In the genomic region with DNA sequence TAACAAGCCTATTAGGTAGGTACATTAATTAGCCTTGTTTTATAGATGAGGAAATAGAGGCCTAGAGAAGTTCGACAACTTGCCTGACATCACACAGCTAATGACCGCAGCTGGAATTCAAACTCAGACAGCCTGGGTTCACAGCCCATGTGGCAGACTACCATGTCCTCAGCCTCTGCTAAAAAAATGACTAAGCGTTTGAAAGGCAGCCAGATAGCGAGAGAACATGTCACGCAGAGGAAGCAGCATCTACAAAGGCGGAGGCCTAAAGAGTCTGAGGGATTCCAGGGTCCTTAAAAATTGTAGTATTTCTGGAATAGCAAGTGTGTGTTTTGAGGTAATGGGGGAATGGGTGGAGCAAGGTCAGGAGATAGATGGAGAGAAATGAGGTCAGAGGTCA, we compare ENCODE assay signal across 27 cellular contexts. TPM values are rescaled to one million over a fixed set of nuclear protein-coding genes. Genes with fewer than 3 reads are reported as not detected.
DNase-seq lines count a peak whose midpoint lies in the region; ATAC-seq, FAIRE-seq and TF ChIP-seq lines count a peak whose summit lies in the region.
"Had no signal": no experiment of that assay in that cellular context is flagged by ENCODE, and none has a peak within 500 bp of the region (broad histone marks: within the 10 kb centered on the region; RNA-seq: fewer than 3 reads in every experiment).

No MANE protein-coding gene starts in this region.

- no peaks in the 10 kb centered on the region for H3K36me3 Mint-ChIP-seq in activated naive CD8-positive, alpha-beta T cell treated with anti-CD3 and anti-CD28 coated beads for 36 hours
- H3K36me3 Mint-ChIP-seq: activated naive CD8-positive, alpha-beta T cell; naive thymus-derived CD8-positive, alpha-beta T cell had no signal

- no peak overlapping the region for H3K27ac Mint-ChIP-seq in activated naive CD8-positive, alpha-beta T cell treated with anti-CD3 and anti-CD28 coated beads for 36 hours
- H3K27ac Mint-ChIP-seq: activated naive CD8-positive, alpha-beta T cell; activated T-helper 17 cell treated with anti-CD3 and anti-CD28 coated beads, Interleukin-2, amount 50 U/mL, for 72 hours; naive thymus-derived CD8-positive, alpha-beta T cell; stimulated activated naive CD8-positive, alpha-beta T cell treated with anti-CD3 and anti-CD28 coated beads, Interleukin-15, Interleukin-2, amounts not matched to agents 100 ng/mL and 50 ng/mL, for 24 hours; T-helper 2 cell treated with Interferon-gamma antibody and Interleukin-4, amounts not matched to agents 5 μg/mL and 100 μg/mL, for 36 hours had no signal

- intact Hi-C loops in ovary (cut with DNase I) = no loop called here

- TF ChIP-seq CTCF in A549 (IDR thresholded peaks at IDR 0.05) = no peak
- TF ChIP-seq CTCF in GM10266 (IDR thresholded peaks at IDR 0.05; ENCODE audit: control insufficient read depth, insufficient read depth, low read depth, missing control alignments) = no peak
- no peak for TF ChIP-seq CTCF in ovary (IDR thresholded peaks at IDR 0.05)

- no peaks in the 10 kb centered on the region for H3K27me3 Mint-ChIP-seq in activated naive CD8-positive, alpha-beta T cell treated with anti-CD3 and anti-CD28 coated beads for 36 hours
- H3K27me3 Mint-ChIP-seq: activated T-helper 17 cell treated with anti-CD3 and anti-CD28 coated beads, Interleukin-2, amount 50 U/mL, for 72 hours; stimulated activated naive CD8-positive, alpha-beta T cell treated with anti-CD3 and anti-CD28 coated beads, Interleukin-15, Interleukin-2, amounts not matched to agents 100 ng/mL and 50 ng/mL, for 24 hours had no signal

- no peak overlapping the region for H3K4me3 Mint-ChIP-seq in activated naive CD8-positive, alpha-beta T cell treated with anti-CD3 and anti-CD28 coated beads for 36 hours
- H3K4me3 Mint-ChIP-seq: activated naive CD8-positive, alpha-beta T cell; activated T-helper 17 cell treated with anti-CD3 and anti-CD28 coated beads, Interleukin-2, amount 50 U/mL, for 72 hours; naive thymus-derived CD8-positive, alpha-beta T cell; stimulated activated naive CD8-positive, alpha-beta T cell treated with anti-CD3 and anti-CD28 coated beads, Interleukin-15, Interleukin-2, amounts not matched to agents 100 ng/mL and 50 ng/mL, for 24 hours; T-helper 2 cell treated with Interferon-gamma antibody and Interleukin-4, amounts not matched to agents 5 μg/mL and 100 μg/mL, for 36 hours had no signal

- TF ChIP-seq RAD21 in A549 (conservative IDR thresholded peaks at IDR 0.05 in 1 of 2, IDR thresholded peaks at IDR 0.05 in 1 of 2) = no peak

- peaks cover 7% of the 10 kb centered on the region for H3K4me1 Mint-ChIP-seq in activated naive CD8-positive, alpha-beta T cell treated with anti-CD3 and anti-CD28 coated beads for 36 hours
- H3K4me1 Mint-ChIP-seq: activated T-helper 17 cell treated with anti-CD3 and anti-CD28 coated beads, Interleukin-2, amount 50 U/mL, for 72 hours; naive thymus-derived CD8-positive, alpha-beta T cell had no signal

- H3K9me3 Mint-ChIP-seq in activated naive CD8-positive, alpha-beta T cell treated with anti-CD3 and anti-CD28 coated beads for 36 hours = no peaks in the 10 kb centered on the region
- H3K9me3 Mint-ChIP-seq: naive thymus-derived CD8-positive, alpha-beta T cell; stimulated activated naive CD8-positive, alpha-beta T cell treated with anti-CD3 and anti-CD28 coated beads, Interleukin-15, Interleukin-2, amounts not matched to agents 100 ng/mL and 50 ng/mL, for 24 hours; T-helper 2 cell treated with Interferon-gamma antibody and Interleukin-4, amounts not matched to agents 5 μg/mL and 100 μg/mL, for 36 hours had no signal

- no peak overlapping the region for H3K4me3 ChIP-seq in A549
- no peak overlapping the region for H3K4me3 ChIP-seq in adipocyte (ENCODE audit: low read length)
- H3K4me3 ChIP-seq in ovary = no peak overlapping the region
- H3K4me3 ChIP-seq: gastroesophageal sphincter, tibial nerve had no signal

- no peaks in the 10 kb centered on the region for H3K36me3 ChIP-seq in adipocyte (ENCODE audit: control insufficient read depth, insufficient read depth, low read length, severe bottlenecking)
- no peaks in the 10 kb centered on the region for H3K36me3 ChIP-seq in ovary
- H3K36me3 ChIP-seq: gastroesophageal sphincter, tibial nerve had no signal

- FAIRE-seq in A549 (lab: Jason Lieb, UNC) = peak; percentile 49
- FAIRE-seq: GM19239 had no signal

- H3K9ac ChIP-seq in adipocyte (ENCODE audit: low read length) = no peak overlapping the region

- TF ChIP-seq POLR2A in A549 (IDR thresholded peaks at IDR 0.05; ENCODE audit: low read length) (no peak), ovary (IDR thresholded peaks at IDR 0.05) (no peak)

- POLR2A ChIA-PET in A549 (lab: Yijun Ruan, JAX) = no interaction called here

- H3K9me3 ChIP-seq in A549 = no peaks in the 10 kb centered on the region
- H3K9me3 ChIP-seq in adipocyte (ENCODE audit: control insufficient read depth, low read length) = peaks cover 2% of the 10 kb centered on the region
- no peaks in the 10 kb centered on the region for H3K9me3 ChIP-seq in ovary
- H3K9me3 ChIP-seq: gastroesophageal sphincter, tibial nerve had no signal

- 26% methylated on average over 6 of the region's 6 CpGs for WGBS in A549 (ENCODE audit: missing lambda C conversion rate)
- 76 to 88% (median 81%) methylated on average over 6 of the region's 6 CpGs for WGBS in ovary, 3 donors

- H3K4me2 ChIP-seq in A549 = no peak overlapping the region

- CTCF ChIA-PET in A549 (lab: Yijun Ruan, JAX) = no interaction called here

- H3K4me1 ChIP-seq in A549 (no peaks in the 10 kb centered on the region), adipocyte (ENCODE audit: control insufficient read depth, insufficient read depth, low read length) (no peaks in the 10 kb centered on the region), ovary (ENCODE audit: insufficient read depth) (no peaks in the 10 kb centered on the region)
- H3K4me1 ChIP-seq: gastroesophageal sphincter, tibial nerve had no signal

- H3K27ac ChIP-seq in A549 (no peak overlapping the region), ovary (no peak overlapping the region)
- H3K27ac ChIP-seq: gastroesophageal sphincter, HL-60, tibial nerve, VCaP had no signal

- ATAC-seq in A549 = no peak
- ATAC-seq: activated T-helper 17 cell treated with anti-CD3 and anti-CD28 coated beads, Interleukin-2, amount 50 U/mL, for 72 hours; gastroesophageal sphincter; naive thymus-derived CD8-positive, alpha-beta T cell had no signal

- DNase-seq in A549 (ENCODE audit: low read depth in 1 of 2, low spot score in 1 of 2) (no peak), Daoy (ENCODE audit: low read depth) (peak; percentile 11), adipocyte (ENCODE audit: low read depth) (peak; percentile 56), globus pallidus (ENCODE audit: low spot score) (peak; percentile 37), GM10266 (ENCODE audit: extremely low spot score) (no peak), ovary (no peak)
- DNase-seq in activated naive CD8-positive, alpha-beta T cell treated with anti-CD3 and anti-CD28 coated beads for 36 hours = no peak
- DNase-seq in activated CD4-positive, alpha-beta T cell treated with anti-CD3 and anti-CD28 coated beads, Interleukin-2, amount 50 U/mL, for 1 hour = no peak
- DNase-seq: erythroblast; midbrain; naive thymus-derived CD8-positive, alpha-beta T cell; NCI-H1105 treated with DMSO at 0.1 percent for 48 hours; NCI-H2029 treated with DMSO at 0.1 percent for 48 hours; NCI-H82; occipital lobe had no signal

- H3K27me3 ChIP-seq in adipocyte (replicated peaks; ENCODE audit: control insufficient read depth, insufficient read depth, low read length) (peaks cover 15% of the 10 kb centered on the region), ovary (no peaks in the 10 kb centered on the region)
- H3K27me3 ChIP-seq: gastroesophageal sphincter had no signal

- TF ChIP-seq EP300 in A549 (IDR thresholded peaks at IDR 0.05) = no peak
- no peak for TF ChIP-seq EP300 in ovary (IDR thresholded peaks at IDR 0.05)

TF ChIP-seq in A549, 52 proteins besides CTCF, POLR2A, EP300 and RAD21:
- no peak for TF ChIP-seq FOSB (CRISPR knock-in tag; IDR thresholded peaks at IDR 0.05)
TF ChIP-seq in A549: peak in this region for 0.

RNA-seq across cellular contexts. Expression of a gene that starts 33.2 kb away (rescaled TPM):
- polyA plus RNA-seq in A549 (2011; rRNA removed) (not detected in 2 replicates), A549 (2017; fragmentation: RNase III; extraction: RNeasy Plus Mini Kit Qiagen cat#74134 plus additional on column Dnase treatment) (not detected in 3 replicates), ovary (under 1 TPM in 1 of 2 donors, not detected in 1; 0.06 TPM)
- not detected in 2 replicates for polyA plus RNA-seq in A549 (2012; cell fraction: cytosol; rRNA removed)
- not detected in 2 replicates for polyA plus RNA-seq in A549 (2012; cell fraction: nucleus; rRNA removed)
- polyA minus RNA-seq in A549 (2011; rRNA and poly(A)+ RNA removed) = not detected in 2 replicates
- total RNA-seq in Daoy (2014; rRNA removed; shearing (Covaris generic)) = not detected in 2 replicates
- not detected for total RNA-seq in activated naive CD8-positive, alpha-beta T cell treated with anti-CD3 and anti-CD28 coated beads for 36 hours
- not detected for total RNA-seq in ovary
- total RNA-seq: A673; activated T-helper 17 cell treated with anti-CD3 and anti-CD28 coated beads, Interleukin-2, amount 50 U/mL, for 72 hours; chondrocyte; gastroesophageal sphincter; liver; naive thymus-derived CD8-positive, alpha-beta T cell; occipital lobe; tibial nerve had no signal
- polyA plus RNA-seq: liver; naive thymus-derived CD8-positive, alpha-beta T cell had no signal

Comparison
In these comparisons a context has a peak if more than half of its experiments do, and no peak if none do; other contexts are left out.
1. DNase-seq: peak in Daoy (single experiment), adipocyte (single experiment) and globus pallidus (single experiment); none in A549 (0 of 2), activated naive CD8-positive, alpha-beta T cell treated with anti-CD3 and anti-CD28 coated beads for 36 hours (single experiment), activated CD4-positive, alpha-beta T cell treated with anti-CD3 and anti-CD28 coated beads, Interleukin-2, amount 50 U/mL, for 1 hour (single experiment), GM10266 (single experiment) and ovary (0 of 5).